Comparison of ENCODE assay signal across 9 cellular contexts in the genomic region with DNA sequence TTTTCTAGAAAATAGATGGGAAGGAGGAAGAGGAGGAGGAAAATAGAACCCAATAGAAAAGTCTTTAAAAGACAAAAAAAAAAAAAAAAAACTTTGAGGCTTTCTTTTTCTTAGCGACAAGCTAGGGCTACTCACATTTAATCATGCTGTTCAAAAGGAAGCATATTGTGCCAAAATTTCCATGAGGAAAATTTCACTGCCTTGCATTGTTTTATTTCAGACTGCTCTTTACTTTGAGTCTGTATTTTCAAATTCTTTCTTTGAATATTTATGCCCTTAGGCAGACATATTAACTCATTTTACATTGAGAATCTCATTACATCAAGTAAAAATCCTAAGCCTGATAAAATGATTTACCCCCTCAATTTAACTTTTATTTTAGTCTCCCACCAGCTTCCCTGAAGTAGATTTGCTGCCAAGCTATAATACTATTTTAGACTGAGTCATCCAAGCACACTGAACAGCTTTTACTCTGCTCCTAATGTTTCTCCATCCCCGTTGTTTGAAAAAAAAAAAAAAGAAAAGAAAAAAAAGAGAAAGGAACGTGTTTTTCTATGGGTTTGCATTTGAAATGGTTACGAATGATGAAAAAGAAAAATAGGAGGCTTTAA.
A peak's percentile ranks its signal among the peaks of the same experiment; 100 is the strongest.
DNase-seq lines count a peak whose midpoint lies in the region; FAIRE-seq and TF ChIP-seq lines count a peak whose summit lies in the region.
"Had no signal": no experiment of that assay in that cellular context is flagged by ENCODE, and none has a peak within 500 bp of the region (broad histone marks: within the 10 kb centered on the region; RNA-seq: fewer than 3 reads in every experiment).

No MANE protein-coding gene starts in this region.

- H3K79me2 ChIP-seq in mammary epithelial cell (ENCODE audit: insufficient read depth, low read length) (no peaks in the 10 kb centered on the region), trophoblast cell (ENCODE audit: control insufficient read depth, insufficient read depth, low read length, poor library complexity) (peaks cover 1% of the 10 kb centered on the region)

- H3K4me3 Mint-ChIP-seq in activated CD4-positive, alpha-beta T cell treated with anti-CD3 and anti-CD28 coated beads, Interleukin-2, amount 10 ng/mL, durations not matched to agents 24 days and 14 days: peak overlapping the region; percentile 28

- dilution Hi-C loops in mammary epithelial cell (cut with HindIII; ENCODE audit: low sequenced_read_pairs): no loop called here

- no peaks in the 10 kb centered on the region for H3K27me3 ChIP-seq in mammary epithelial cell (ENCODE audit: insufficient read depth, low read length)
- no peaks in the 10 kb centered on the region for H3K27me3 ChIP-seq in layer of hippocampus (ENCODE audit: control insufficient read depth, insufficient read depth, low read length)
- H3K27me3 ChIP-seq in tibial nerve: no peaks in the 10 kb centered on the region
- no peaks in the 10 kb centered on the region for H3K27me3 ChIP-seq in trophoblast cell (ENCODE audit: insufficient read depth, low read length)

- BruUV-seq in mammary epithelial cell (replicated peaks; lab: Mats Ljungman, UMichigan): no TSS peak

- H4K91ac ChIP-seq in trophoblast cell (ENCODE audit: low read depth, low read length): no peak overlapping the region

- peaks cover 9% of the 10 kb centered on the region for H3K79me1 ChIP-seq in trophoblast cell (ENCODE audit: low read length)

- H3K9me3 ChIP-seq in mammary epithelial cell (replicated peaks; ENCODE audit: insufficient read depth, low read length): no peaks in the 10 kb centered on the region
- no peaks in the 10 kb centered on the region for H3K9me3 ChIP-seq in tibial nerve
- H3K9me3 ChIP-seq in trophoblast cell (ENCODE audit: insufficient read depth, low read depth, low read length): no peaks in the 10 kb centered on the region

- no peak overlapping the region for H2AFZ ChIP-seq in mammary epithelial cell (ENCODE audit: low read depth, low read length)
- no peak overlapping the region for H2AFZ ChIP-seq in trophoblast cell (ENCODE audit: insufficient read depth, low read length, poor library complexity)

- H3K4me2 ChIP-seq in mammary epithelial cell (ENCODE audit: insufficient read depth, low read depth, low read length) (peak overlapping the region; percentile 34), trophoblast cell (ENCODE audit: low read length) (no peak overlapping the region)

- H3K36me3 Mint-ChIP-seq in activated CD4-positive, alpha-beta T cell treated with anti-CD3 and anti-CD28 coated beads, Interleukin-2, amount 10 ng/mL, durations not matched to agents 24 days and 14 days (ENCODE audit: low read depth): peaks cover 17% of the 10 kb centered on the region

- H2BK12ac ChIP-seq in trophoblast cell (ENCODE audit: low read length): no peak overlapping the region

- in situ Hi-C loops in mammary epithelial cell (cut with MboI; ENCODE audit: low sequenced_read_pairs in 2 of 2): no loop called here

- no peaks in the 10 kb centered on the region for H3K27me3 Mint-ChIP-seq in activated CD4-positive, alpha-beta T cell treated with anti-CD3 and anti-CD28 coated beads, Interleukin-2, amount 10 ng/mL, durations not matched to agents 24 days and 14 days

- WGBS in mammary epithelial cell (ENCODE audit: low coverage, missing lambda C conversion rate): 8% methylated on average over 4 of the region's 4 CpGs
- 12 to 17% methylated on average over 4 of the region's 4 CpGs for WGBS in tibial nerve, 2 donors
- 94% methylated on average over 2 of the region's 4 CpGs for WGBS in trophoblast cell (ENCODE audit: extremely low coverage, insufficient coverage, insufficient read length)

- H3K4ac ChIP-seq in trophoblast cell (ENCODE audit: low read depth, low read length): no peak overlapping the region

- intact Hi-C loops in activated CD4-positive, alpha-beta T cell treated with anti-CD3 and anti-CD28 coated beads, Interleukin-2, amount 10 ng/mL, durations not matched to agents 24 days and 14 days (cut with micrococcal nuclease): loop anchor here (2.0 to 5.0 kb wide), 2 partner anchors 36 to 76 kb away; no protein-coding TSS in a partner anchor
- intact Hi-C loops in mammary epithelial cell (cut with micrococcal nuclease): no loop called here

- H3K4me1 ChIP-seq in mammary epithelial cell (ENCODE audit: insufficient read depth, low read length): peaks cover 30% of the 10 kb centered on the region
- H3K4me1 ChIP-seq in tibial nerve: peaks cover 0 to 33% (median 9%) of the 10 kb centered on the region in 4 donors
- H3K4me1 ChIP-seq in trophoblast cell (ENCODE audit: control insufficient read depth in 1 of 2, insufficient read depth in 2 of 2, low read length in 2 of 2): peaks cover 0 to 18% of the 10 kb centered on the region in 2 experiments

- H3K9me3 Mint-ChIP-seq in activated CD4-positive, alpha-beta T cell treated with anti-CD3 and anti-CD28 coated beads, Interleukin-2, amount 10 ng/mL, durations not matched to agents 24 days and 14 days: peaks cover 6% of the 10 kb centered on the region

- CTCF ChIA-PET in mammary epithelial cell (lab: Charles Lee; ENCODE audit: low non-redundant PET): interaction anchor here (0.7 kb wide), 2 partner anchors 10 to 228 kb away, joined by 3 to 4 read pairs; no protein-coding TSS in a partner anchor

- H2BK120ac ChIP-seq in trophoblast cell (ENCODE audit: insufficient read depth, low read length, poor library complexity): no peak overlapping the region

- DNase-seq in activated CD4-positive, alpha-beta T cell treated with anti-CD3 and anti-CD28 coated beads, Interleukin-2, amount 10 ng/mL, durations not matched to agents 24 days and 14 days: no peak
- no peak for DNase-seq in activated CD4-positive, alpha-beta T cell treated with anti-CD3 and anti-CD28 coated beads, Interleukin-2, amount 50 U/mL, for 1 hour
- no peak for DNase-seq in mammary epithelial cell
- DNase-seq in tibial nerve (ENCODE audit: low spot score in 2 of 2): no peak
- no peak for DNase-seq in D721Med (ENCODE audit: insufficient read length, low spot score)
- DNase-seq in NCI-H510A (lab: John Stamatoyannopoulos, UW): no peak
- DNase-seq in trophoblast cell: no peak
- DNase-seq: activated CD8-positive, alpha-beta memory T cell treated with anti-CD3 and anti-CD28 coated beads, Interleukin-2, amount 50 U/mL, for 4 hours had no signal

- TF ChIP-seq CTCF in mammary epithelial cell (conservative IDR thresholded peaks at IDR 0.05 in 1 of 2, IDR thresholded peaks at IDR 0.05 in 1 of 2; ENCODE audit: extremely low read depth in 1 of 2, insufficient read depth in 1 of 2, low read depth in 1 of 2, low read length in 2 of 2) (no peak), tibial nerve (IDR thresholded peaks at IDR 0.05) (no peak), D721Med (IDR thresholded peaks at IDR 0.05; ENCODE audit: insufficient read depth, missing control alignments) (no peak)

- TF ChIP-seq POLR2A in tibial nerve (IDR thresholded peaks at IDR 0.05): no peak

- H3K36me3 ChIP-seq in mammary epithelial cell (ENCODE audit: insufficient read depth, low read length) (no peaks in the 10 kb centered on the region), tibial nerve (no peaks in the 10 kb centered on the region), trophoblast cell (ENCODE audit: control insufficient read depth in 1 of 2, insufficient read depth in 2 of 2, low read length in 2 of 2) (peaks cover 0 to 2% of the 10 kb centered on the region in 2 experiments)

- H2BK5ac ChIP-seq in trophoblast cell (ENCODE audit: low read depth, low read length, poor library complexity): no peak overlapping the region

- H3K4me3 ChIP-seq in mammary epithelial cell (replicated peaks in 1 of 3; ENCODE audit: insufficient read depth in 1 of 3, low read depth in 2 of 3, low read length in 3 of 3) (no peak overlapping the region), tibial nerve (no peak overlapping the region), trophoblast cell (ENCODE audit: low read depth, low read length) (no peak overlapping the region)

- H4K20me1 ChIP-seq in mammary epithelial cell (ENCODE audit: insufficient read depth, low read length): no peaks in the 10 kb centered on the region

- no peak overlapping the region for H2AK5ac ChIP-seq in trophoblast cell (ENCODE audit: low read length)

- H3K23ac ChIP-seq in trophoblast cell (ENCODE audit: low read length): no peak overlapping the region

- peak overlapping the region; percentile 17 for H3K27ac ChIP-seq in mammary epithelial cell (ENCODE audit: insufficient read depth, low read depth, low read length)
- H3K27ac ChIP-seq in layer of hippocampus (ENCODE audit: low read depth, low read length): peak overlapping the region; percentile 49
- peak overlapping the region; percentile 34 to 86 (median 64) for H3K27ac ChIP-seq in tibial nerve
- H3K27ac ChIP-seq in trophoblast cell (ENCODE audit: low read depth, low read length): no peak overlapping the region

- H3K14ac ChIP-seq in trophoblast cell (ENCODE audit: low read length): no peak overlapping the region

- no peak overlapping the region for H3K18ac ChIP-seq in trophoblast cell (ENCODE audit: low read length)

- H3K9ac ChIP-seq in mammary epithelial cell (ENCODE audit: insufficient read depth, low read length) (no peak overlapping the region), trophoblast cell (ENCODE audit: low read length) (no peak overlapping the region)

- H3K27ac Mint-ChIP-seq in activated CD4-positive, alpha-beta T cell treated with anti-CD3 and anti-CD28 coated beads, Interleukin-2, amount 10 ng/mL, durations not matched to agents 24 days and 14 days: peak overlapping the region; percentile 74

- TF ChIP-seq EP300 in tibial nerve (IDR thresholded peaks at IDR 0.05): no peak

- no peak overlapping the region for H4K12ac ChIP-seq in trophoblast cell (ENCODE audit: low read depth, low read length)

- peaks cover 21% of the 10 kb centered on the region for H3K4me1 Mint-ChIP-seq in activated CD4-positive, alpha-beta T cell treated with anti-CD3 and anti-CD28 coated beads, Interleukin-2, amount 10 ng/mL, durations not matched to agents 24 days and 14 days

- no peak for FAIRE-seq in D721Med (lab: Jason Lieb, UNC)

- no peak overlapping the region for H4K8ac ChIP-seq in trophoblast cell (ENCODE audit: low read depth, low read length)
